In the genomic region with DNA sequence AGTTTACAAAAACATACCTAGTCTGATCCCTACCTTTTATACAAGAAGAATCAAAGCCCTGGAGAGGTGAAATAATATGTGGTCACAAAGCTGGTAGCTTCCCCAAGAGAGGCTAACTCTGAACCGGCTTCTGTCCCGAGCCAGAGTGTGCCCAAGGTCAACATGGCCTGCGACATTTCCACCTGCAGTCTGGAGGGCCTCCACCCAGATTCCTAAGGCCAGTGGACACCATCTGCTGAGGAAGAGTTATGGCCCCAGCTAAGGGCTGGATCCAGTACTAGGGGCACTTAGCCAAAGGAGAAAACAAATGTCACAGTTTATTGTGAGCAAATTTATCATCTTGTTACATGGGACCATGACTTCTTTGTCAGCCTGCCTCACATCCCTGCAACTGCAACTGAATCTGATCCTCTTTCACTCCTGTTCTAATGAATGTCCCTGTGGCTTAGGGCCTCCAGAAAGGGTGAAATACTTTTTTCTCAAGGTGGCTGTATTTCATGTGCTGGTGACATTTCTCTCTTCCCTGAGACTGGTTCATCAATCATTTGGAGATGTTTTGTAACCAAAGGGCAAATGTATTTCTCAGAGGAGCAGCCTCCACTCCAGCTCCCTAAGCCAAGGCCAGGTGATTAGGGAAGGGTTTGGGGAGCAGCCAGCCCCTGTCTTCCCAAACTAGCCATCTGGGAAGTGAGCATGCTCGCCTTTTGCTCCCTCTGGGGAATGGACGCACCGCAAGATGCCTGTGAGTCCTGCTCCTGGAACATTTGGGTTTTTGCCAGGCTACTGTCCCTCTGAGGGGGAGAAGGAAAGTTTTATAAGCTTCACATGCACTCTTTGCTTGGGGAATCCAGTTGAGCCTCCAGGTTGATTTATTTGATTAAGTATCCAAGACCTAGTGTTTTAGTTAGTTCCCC, we compare ENCODE assay signal across 23 cellular contexts.
DNase-seq lines count a peak whose midpoint lies in the region; ATAC-seq, FAIRE-seq and TF ChIP-seq lines count a peak whose summit lies in the region.
"Had no signal": no experiment of that assay in that cellular context is flagged by ENCODE, and none has a peak within 500 bp of the region (broad histone marks: within the 10 kb centered on the region; RNA-seq: fewer than 3 reads in every experiment).

No MANE protein-coding gene starts in this region.

- H3K4me2 ChIP-seq in GM23338 = no peak overlapping the region

- no peaks in the 10 kb centered on the region for H3K79me2 ChIP-seq in GM23338 (replicated peaks; ENCODE audit: insufficient read depth)

- TF ChIP-seq POLR2A in lower leg skin (IDR thresholded peaks at IDR 0.05) (no peak), sigmoid colon (IDR thresholded peaks at IDR 0.05) (no peak)

- peaks cover 7% of the 10 kb centered on the region for H3K4me1 Mint-ChIP-seq in GM23338
- H3K4me1 Mint-ChIP-seq: activated naive CD8-positive, alpha-beta T cell treated with anti-CD3 and anti-CD28 coated beads, Interleukin-2, amount 50 U/mL, for 24 hours had no signal

- FAIRE-seq in bronchial epithelial cell (lab: Jason Lieb, UNC) = peak; percentile 40
- FAIRE-seq: islet of Langerhans, RCC 7860 had no signal

- no peaks in the 10 kb centered on the region for H3K9me3 Mint-ChIP-seq in GM23338
- H3K9me3 Mint-ChIP-seq: activated naive CD8-positive, alpha-beta T cell treated with anti-CD3 and anti-CD28 coated beads, Interleukin-2, amount 50 U/mL, for 24 hours; activated T-cell treated with anti-CD3 and anti-CD28 coated beads, Interleukin-2, amount 50 U/mL, for 24 hours; effector memory CD8-positive, alpha-beta T cell had no signal

- H3K27me3 ChIP-seq in GM23338 (ENCODE audit: insufficient read depth) (no peaks in the 10 kb centered on the region), bronchial epithelial cell (ENCODE audit: control insufficient read depth, insufficient read depth, low read length) (peaks cover 3% of the 10 kb centered on the region), sigmoid colon (no peaks in the 10 kb centered on the region)
- H3K27me3 ChIP-seq: body of pancreas had no signal

- H3K4me1 ChIP-seq in GM23338 (ENCODE audit: insufficient read depth) (no peaks in the 10 kb centered on the region), sigmoid colon (peaks cover 0 to 45% (median 28%) of the 10 kb centered on the region in 4 donors)

- no peaks in the 10 kb centered on the region for H3F3A ChIP-seq in GM23338 (replicated peaks; ENCODE audit: low read depth)

- no peak for DNase-seq in GM23338 (ENCODE audit: low spot score)
- no peak for DNase-seq in bronchial epithelial cell (ENCODE audit: low read depth)
- DNase-seq in lower leg skin (ENCODE audit: low spot score in 2 of 2) = peak; percentile 9 to 50
- peak; percentile 83 for DNase-seq in sigmoid colon
- DNase-seq in activated CD4-positive, alpha-beta T cell treated with anti-CD3 and anti-CD28 coated beads for 1 hour = no peak
- DNase-seq in effector CD4-positive, alpha-beta T cell = no peak
- DNase-seq: activated CD4-positive, CD25-positive, alpha-beta regulatory T cell treated with anti-CD3 and anti-CD28 coated beads, Interleukin-2, amount 50 U/mL, for 72 hours; activated gamma-delta T cell treated with Interleukin-2 at 50 U/mL for 16 hours; activated naive CD8-positive, alpha-beta T cell treated with anti-CD3 and anti-CD28 coated beads, Interleukin-2, amount 50 U/mL, for 24 hours; activated T-cell treated with anti-CD3 and anti-CD28 coated beads, Interleukin-2, amount 50 U/mL, for 24 hours; body of pancreas; effector memory CD8-positive, alpha-beta T cell; EL; NCI-H2081 treated with DMSO at 0.1 percent for 48 hours; NCI-H524 treated with DMSO at 0.1 percent for 48 hours; stimulated activated naive CD4-positive, alpha-beta T cell treated with Interleukin-2 at 50 U/mL for 16 hours had no signal

- 61 to 70% methylated on average over 6 of the region's 6 CpGs for WGBS in lower leg skin, 2 donors
- 70 to 79% methylated on average over 6 of the region's 6 CpGs for WGBS in sigmoid colon, 2 donors

- H3K36me3 ChIP-seq in GM23338 (ENCODE audit: insufficient read depth) = no peaks in the 10 kb centered on the region
- no peaks in the 10 kb centered on the region for H3K36me3 ChIP-seq in bronchial epithelial cell (ENCODE audit: control insufficient read depth, insufficient read depth, low read length)
- no peaks in the 10 kb centered on the region for H3K36me3 ChIP-seq in sigmoid colon
- H3K36me3 ChIP-seq: neutrophil, thoracic aorta had no signal

- no peaks in the 10 kb centered on the region for H3K9me2 ChIP-seq in GM23338 (ENCODE audit: insufficient read depth)

- peak overlapping the region; percentile 63 for H2AFZ ChIP-seq in GM23338

- no peaks in the 10 kb centered on the region for H3K36me3 Mint-ChIP-seq in GM23338 (ENCODE audit: low read depth)

- ATAC-seq in GM23338 (no peak), HG02840 (IDR thresholded peaks at IDR 0.05; ENCODE audit: low FRiP score, unreplicated experiment) (no peak), GM18858 (IDR thresholded peaks at IDR 0.05; ENCODE audit: unreplicated experiment) (no peak)
- ATAC-seq: activated naive CD8-positive, alpha-beta T cell treated with anti-CD3 and anti-CD28 coated beads, Interleukin-2, amount 50 U/mL, for 24 hours; body of pancreas; effector memory CD8-positive, alpha-beta T cell; esophagus mucosa had no signal

- no peak overlapping the region for H3K27ac Mint-ChIP-seq in GM23338
- H3K27ac Mint-ChIP-seq: activated naive CD8-positive, alpha-beta T cell treated with anti-CD3 and anti-CD28 coated beads, Interleukin-2, amount 50 U/mL, for 24 hours; activated T-cell treated with anti-CD3 and anti-CD28 coated beads, Interleukin-2, amount 50 U/mL, for 24 hours; effector memory CD8-positive, alpha-beta T cell had no signal

- TF ChIP-seq CTCF in GM23338 (conservative IDR thresholded peaks at IDR 0.05; ENCODE audit: low read depth in 2 of 2) = no peak
- TF ChIP-seq CTCF in bronchial epithelial cell (IDR thresholded peaks at IDR 0.05; ENCODE audit: insufficient read depth, low read length, severe bottlenecking) = no peak
- TF ChIP-seq CTCF in lower leg skin (IDR thresholded peaks at IDR 0.05) = no peak
- no peak for TF ChIP-seq CTCF in sigmoid colon (IDR thresholded peaks at IDR 0.05)

- H3K4me3 ChIP-seq in GM23338 = no peak overlapping the region
- H3K4me3 ChIP-seq in bronchial epithelial cell (ENCODE audit: low read depth, low read length) = no peak overlapping the region
- no peak overlapping the region for H3K4me3 ChIP-seq in lower leg skin (ENCODE audit: low read depth, poor library complexity, severe bottlenecking)
- no peak overlapping the region for H3K4me3 ChIP-seq in sigmoid colon
- H3K4me3 ChIP-seq: body of pancreas, thoracic aorta had no signal

- TF ChIP-seq EP300 in sigmoid colon (IDR thresholded peaks at IDR 0.05) = no peak

- H4K20me1 ChIP-seq in GM23338 (replicated peaks; ENCODE audit: insufficient read depth) = no peaks in the 10 kb centered on the region

- no peak overlapping the region for H3K4me3 Mint-ChIP-seq in GM23338
- H3K4me3 Mint-ChIP-seq: activated naive CD8-positive, alpha-beta T cell treated with anti-CD3 and anti-CD28 coated beads, Interleukin-2, amount 50 U/mL, for 24 hours; activated T-cell treated with anti-CD3 and anti-CD28 coated beads, Interleukin-2, amount 50 U/mL, for 24 hours; effector memory CD8-positive, alpha-beta T cell had no signal

- peaks cover 2% of the 10 kb centered on the region for H3K27me3 Mint-ChIP-seq in GM23338 (ENCODE audit: insufficient read depth, low read depth, poor library complexity)

- H3K27ac ChIP-seq in GM23338 (ENCODE audit: low read depth) = no peak overlapping the region
- peak overlapping the region in 2 of 4 donors; percentile 25 to 60 for H3K27ac ChIP-seq in sigmoid colon
- H3K27ac ChIP-seq: body of pancreas, neutrophil, thoracic aorta had no signal

- intact Hi-C loops in lower leg skin (cut with DNase I; ENCODE audit: low total_unique reads) (no loop called here), sigmoid colon (cut with DNase I) (no loop called here)

- no peaks in the 10 kb centered on the region for H3K9me3 ChIP-seq in sigmoid colon
- H3K9me3 ChIP-seq: body of pancreas, neutrophil, thoracic aorta had no signal

TF ChIP-seq in GM23338, 12 proteins besides CTCF, POLR2A, EP300 and RAD21 (continues in another document):
- TF ChIP-seq EZH2phosphoT487 (IDR thresholded peaks at IDR 0.05; ENCODE audit: unreplicated experiment) (no peak), ZNF331 (CRISPR knock-in tag; IDR thresholded peaks at IDR 0.05; ENCODE audit: low read depth) (no peak), ZNF114 (CRISPR knock-in tag; IDR thresholded peaks at IDR 0.05) (no peak), POLR2AphosphoS5 (IDR thresholded peaks at IDR 0.05; ENCODE audit: low read depth) (no peak), CREB1 (CRISPR knock-in tag; IDR thresholded peaks at IDR 0.05; ENCODE audit: low read depth) (no peak)

Comparison
In these comparisons a context has a peak if more than half of its experiments do, and no peak if none do; other contexts are left out.
1. DNase-seq: peak in lower leg skin (2 of 2) and sigmoid colon (single experiment); none in GM23338 (single experiment), bronchial epithelial cell (single experiment), activated CD4-positive, alpha-beta T cell treated with anti-CD3 and anti-CD28 coated beads for 1 hour (single experiment) and effector CD4-positive, alpha-beta T cell (single experiment).